In genomic region chr3:161222662-161223061, GRCh38 we compare ENCODE assay signal across 9 cellular contexts. TPM values are rescaled to one million over a fixed set of nuclear protein-coding genes. Genes with fewer than 3 reads are reported as not detected.
A peak's percentile ranks its signal among the peaks of the same experiment; 100 is the strongest.
DNase-seq lines count a peak whose midpoint lies in the region; ATAC-seq and TF ChIP-seq lines count a peak whose summit lies in the region.
"Had no signal": no experiment of that assay in that cellular context is flagged by ENCODE, and none has a peak within 500 bp of the region (broad histone marks: within the 10 kb centered on the region; RNA-seq: fewer than 3 reads in every experiment).

No MANE protein-coding gene starts in this region.

- CTCF ChIA-PET in activated B cell treated with CpG ODN at 0.5 μM for 24 hours (lab: Charles Lee) = interaction anchor here (3.3 kb wide), 1 partner anchor 266 kb away, joined by 11 read pairs; no protein-coding TSS in a partner anchor

- H3K9me3 Mint-ChIP-seq in activated CD4-positive, alpha-beta T cell treated with anti-CD3 and anti-CD28 coated beads, Interleukin-2, amount 10 ng/mL, durations not matched to agents 24 days and 14 days = peaks cover 3% of the 10 kb centered on the region
- H3K9me3 Mint-ChIP-seq in activated B cell treated with CpG ODN at 0.5 μM for 24 hours = no peaks in the 10 kb centered on the region

- POLR2A ChIA-PET in activated B cell treated with CpG ODN at 0.5 μM for 24 hours (lab: Charles Lee) = interaction anchor here (0.5 to 2.1 kb wide), 7 partner anchors 9 to 468 kb away, joined by 3 to 11 read pairs (median 4); partner anchors contain the start of gene PPM1L

- DNase-seq in activated CD4-positive, alpha-beta T cell treated with anti-CD3 and anti-CD28 coated beads, Interleukin-2, amount 10 ng/mL, durations not matched to agents 24 days and 14 days = no peak
- DNase-seq in activated CD4-positive, alpha-beta T cell treated with anti-CD3 and anti-CD28 coated beads, Interleukin-2, amount 50 U/mL, for 1 hour = no peak
- DNase-seq in activated B cell treated with CpG ODN at 0.5 μM for 24 hours (no peak), thoracic aorta (ENCODE audit: low spot score) (no peak), SK-N-DZ (ENCODE audit: low spot score) (no peak)
- DNase-seq: activated CD4-positive, alpha-beta T cell treated with anti-CD3 and anti-CD28 coated beads for 48 hours had no signal

- no peak overlapping the region for H3K27ac ChIP-seq in iPS-20b (ENCODE audit: low read length)
- no peak overlapping the region for H3K27ac ChIP-seq in thoracic aorta

- peaks cover 3% of the 10 kb centered on the region for H3K27me3 Mint-ChIP-seq in activated CD4-positive, alpha-beta T cell treated with anti-CD3 and anti-CD28 coated beads, Interleukin-2, amount 10 ng/mL, durations not matched to agents 24 days and 14 days
- no peaks in the 10 kb centered on the region for H3K27me3 Mint-ChIP-seq in activated B cell treated with CpG ODN at 0.5 μM for 24 hours

- peak overlapping the region; percentile 93 for H3K4me3 Mint-ChIP-seq in activated CD4-positive, alpha-beta T cell treated with anti-CD3 and anti-CD28 coated beads, Interleukin-2, amount 10 ng/mL, durations not matched to agents 24 days and 14 days
- peak overlapping the region; percentile 91 for H3K4me3 Mint-ChIP-seq in activated B cell treated with CpG ODN at 0.5 μM for 24 hours

- H3K9ac ChIP-seq in iPS-20b (ENCODE audit: low read depth, low read length) = peak overlapping the region; percentile 85; the same call in 1 of the 2 replicates

- H3K27ac Mint-ChIP-seq in activated CD4-positive, alpha-beta T cell treated with anti-CD3 and anti-CD28 coated beads, Interleukin-2, amount 10 ng/mL, durations not matched to agents 24 days and 14 days = peak overlapping the region; percentile 58
- H3K27ac Mint-ChIP-seq in activated B cell treated with CpG ODN at 0.5 μM for 24 hours = no peak overlapping the region

- H3K9me3 ChIP-seq in iPS-20b (ENCODE audit: insufficient read depth, low read depth, low read length) (no peaks in the 10 kb centered on the region), thoracic aorta (no peaks in the 10 kb centered on the region)

- ATAC-seq in activated B cell treated with CpG ODN at 0.5 μM for 24 hours (ENCODE audit: low read depth) = no peak
- ATAC-seq in thoracic aorta (ENCODE audit: insufficient number of reproducible peaks, low FRiP score, low read depth) = no peak
- no peak for ATAC-seq in HG03354 (IDR thresholded peaks at IDR 0.05; ENCODE audit: poor library complexity, severe bottlenecking, unreplicated experiment)
- no peak for ATAC-seq in HG02610 (IDR thresholded peaks at IDR 0.05; ENCODE audit: unreplicated experiment)

- intact Hi-C loops in activated CD4-positive, alpha-beta T cell treated with anti-CD3 and anti-CD28 coated beads, Interleukin-2, amount 10 ng/mL, durations not matched to agents 24 days and 14 days (cut with micrococcal nuclease) = loop anchor here (5.0 to 10.0 kb wide), 2 partner anchors 140 to 268 kb away; no protein-coding TSS in a partner anchor
- intact Hi-C loops in activated B cell treated with CpG ODN at 0.5 μM for 24 hours (cut with micrococcal nuclease) = loop anchor here (5.0 kb wide), 2 partner anchors 240 to 825 kb away; partner anchors contain the start of genes IFT80 and SMC4

- peaks cover 29% of the 10 kb centered on the region for H3K36me3 ChIP-seq in iPS-20b (ENCODE audit: insufficient read depth, low read depth, low read length)
- no peaks in the 10 kb centered on the region for H3K36me3 ChIP-seq in thoracic aorta

- no peak for TF ChIP-seq CTCF in activated B cell treated with CpG ODN at 0.5 μM for 24 hours (IDR thresholded peaks at IDR 0.05)
- no peak for TF ChIP-seq CTCF in thoracic aorta (IDR thresholded peaks at IDR 0.05)

- H3K36me3 Mint-ChIP-seq in activated CD4-positive, alpha-beta T cell treated with anti-CD3 and anti-CD28 coated beads, Interleukin-2, amount 10 ng/mL, durations not matched to agents 24 days and 14 days (ENCODE audit: low read depth) = peaks cover 26% of the 10 kb centered on the region
- H3K36me3 Mint-ChIP-seq in activated B cell treated with CpG ODN at 0.5 μM for 24 hours (ENCODE audit: low read depth) = peaks cover 25% of the 10 kb centered on the region

- peaks cover 23% of the 10 kb centered on the region for H3K4me1 Mint-ChIP-seq in activated CD4-positive, alpha-beta T cell treated with anti-CD3 and anti-CD28 coated beads, Interleukin-2, amount 10 ng/mL, durations not matched to agents 24 days and 14 days
- peaks cover 33% of the 10 kb centered on the region for H3K4me1 Mint-ChIP-seq in activated B cell treated with CpG ODN at 0.5 μM for 24 hours

- H3K4me3 ChIP-seq in iPS-20b (ENCODE audit: low read length) (peak overlapping the region; percentile 94), thoracic aorta (peak overlapping the region; percentile 94)

- H3K27me3 ChIP-seq in iPS-20b (ENCODE audit: insufficient read depth, low read length) = no peaks in the 10 kb centered on the region
- no peaks in the 10 kb centered on the region for H3K27me3 ChIP-seq in thoracic aorta (replicated peaks; ENCODE audit: insufficient read depth)

- H3K4me1 ChIP-seq in iPS-20b (ENCODE audit: insufficient read depth, low read length) (no peaks in the 10 kb centered on the region; the same call in 1 of the 2 replicates), thoracic aorta (ENCODE audit: control insufficient read depth in 1 of 2, low read depth in 2 of 2) (peaks cover 29 to 39% of the 10 kb centered on the region in 2 donors)

RNA-seq across cellular contexts. Expression of gene NMD3, which starts 1.6 kb away (rescaled TPM):
- 78.2 and 81.8 TPM in 2 replicates for total RNA-seq in activated CD4-positive, alpha-beta T cell treated with anti-CD3 and anti-CD28 coated beads, Interleukin-2, amount 10 ng/mL, durations not matched to agents 24 days and 14 days
- total RNA-seq in activated B cell treated with CpG ODN at 0.5 μM for 24 hours = 44.2 and 45.8 TPM in 2 replicates
- total RNA-seq in thoracic aorta = 10 to 100 TPM; 41.2 to 48.8 TPM
- 41.7 and 50.7 TPM in 2 replicates for polyA plus RNA-seq in SK-N-DZ (2014; cell fraction: cytosol; rRNA removed)
- polyA plus RNA-seq in SK-N-DZ (2014; cell fraction: nucleus; rRNA removed) = 39.4 and 44.1 TPM in 2 replicates
